22 cellular contexts compared by ENCODE assay signal in the genomic region with DNA sequence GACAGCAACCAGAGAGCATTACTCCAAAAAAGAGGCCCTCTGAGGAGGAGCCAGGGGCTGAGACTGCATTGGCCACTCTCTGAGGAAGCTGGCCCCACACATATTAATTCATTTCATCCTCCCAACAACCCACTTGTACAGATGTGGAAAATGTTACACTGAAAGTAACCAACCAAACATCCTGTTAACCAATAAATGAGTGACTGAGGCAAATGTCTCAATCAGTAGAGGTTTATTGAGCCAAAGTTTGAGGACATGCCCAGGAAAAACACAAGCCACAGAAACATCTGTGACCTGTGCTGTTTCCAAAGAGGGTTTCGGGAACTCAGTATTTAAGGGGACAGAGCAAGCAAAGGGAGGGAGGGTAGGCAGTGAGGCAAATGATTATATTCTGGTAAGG. TPM values are rescaled to one million over a fixed set of nuclear protein-coding genes. Genes with fewer than 3 reads are reported as not detected.
"Had no signal": no experiment of that assay in that cellular context is flagged by ENCODE, and none has a peak within 500 bp of the region (broad histone marks: within the 10 kb centered on the region; RNA-seq: fewer than 3 reads in every experiment).

No MANE protein-coding gene starts in this region.

- H3K4me3 Mint-ChIP-seq: activated CD4-positive, alpha-beta T cell treated with anti-CD3 and anti-CD28 coated beads, Interleukin-2, amount 10 ng/mL, durations not matched to agents 7 days and 5 days; activated CD8-positive, alpha-beta T cell treated with anti-CD3 and anti-CD28 coated beads, Interleukin-2, amount 10 ng/mL, durations not matched to agents 7 days and 5 days; immature natural killer cell; naive thymus-derived CD8-positive, alpha-beta T cell had no signal

- H3K27ac Mint-ChIP-seq: activated CD4-positive, alpha-beta T cell treated with anti-CD3 and anti-CD28 coated beads, Interleukin-2, amount 10 ng/mL, durations not matched to agents 7 days and 5 days; activated CD8-positive, alpha-beta T cell treated with anti-CD3 and anti-CD28 coated beads, Interleukin-2, amount 10 ng/mL, durations not matched to agents 7 days and 5 days; activated naive CD4-positive, alpha-beta T cell treated with anti-CD3 and anti-CD28 coated beads, Interleukin-2, amount 50 U/mL, for 72 hours; immature natural killer cell; naive thymus-derived CD8-positive, alpha-beta T cell; progenitor cell of endocrine pancreas had no signal

- H3K4me1 Mint-ChIP-seq: activated CD4-positive, alpha-beta T cell treated with anti-CD3 and anti-CD28 coated beads, Interleukin-2, amount 10 ng/mL, durations not matched to agents 7 days and 5 days; immature natural killer cell; naive thymus-derived CD8-positive, alpha-beta T cell had no signal

- H3K27me3 Mint-ChIP-seq: progenitor cell of endocrine pancreas had no signal

- DNase-seq: activated CD4-positive, alpha-beta T cell treated with anti-CD3 and anti-CD28 coated beads, Interleukin-2, amount 10 ng/mL, durations not matched to agents 7 days and 5 days; activated CD4-positive, CD25-positive, alpha-beta regulatory T cell treated with anti-CD3 and anti-CD28 coated beads, Interleukin-2, amount 50 U/mL, for 72 hours; activated CD8-positive, alpha-beta T cell treated with anti-CD3 and anti-CD28 coated beads, Interleukin-2, amount 10 ng/mL, durations not matched to agents 7 days and 5 days; activated gamma-delta T cell treated with Interleukin-2 at 50 U/mL for 16 hours; aorta; brain microvascular endothelial cell; central memory CD4-positive, alpha-beta T cell; dermis blood vessel endothelial cell; effector CD8-positive, alpha-beta T cell; erythroblast; foreskin melanocyte; immature natural killer cell; naive thymus-derived CD8-positive, alpha-beta T cell; retina; stimulated activated CD4-positive, alpha-beta T cell treated with anti-CD3 and anti-CD28 coated beads, Interleukin-4, amount 100 ng/mL, for 4 hours; stimulated activated naive CD8-positive, alpha-beta T cell treated with anti-CD3 and anti-CD28 coated beads, Interleukin-15, Interleukin-2, amounts not matched to agents 100 U/mL and 50 U/mL, for 24 hours had no signal

- H3K36me3 Mint-ChIP-seq: immature natural killer cell had no signal

- H3K27ac ChIP-seq: brain microvascular endothelial cell, VCaP had no signal

- H3K4me3 ChIP-seq: lung had no signal

- H3K36me3 ChIP-seq: brain microvascular endothelial cell had no signal

- H3K27me3 ChIP-seq: brain microvascular endothelial cell had no signal

- ATAC-seq: activated CD8-positive, alpha-beta T cell treated with anti-CD3 and anti-CD28 coated beads, Interleukin-2, amount 10 ng/mL, durations not matched to agents 7 days and 5 days; activated naive CD4-positive, alpha-beta T cell treated with anti-CD3 and anti-CD28 coated beads, Interleukin-2, amount 50 U/mL, for 72 hours; left lobe of liver; naive thymus-derived CD8-positive, alpha-beta T cell; stimulated activated naive CD8-positive, alpha-beta T cell treated with anti-CD3 and anti-CD28 coated beads, Interleukin-15, Interleukin-2, amounts not matched to agents 100 U/mL and 50 U/mL, for 24 hours had no signal

RNA-seq across cellular contexts. Expression of gene SKA1, which starts 53.0 kb away (rescaled TPM):
- total RNA-seq: mesenteric fat pad had no signal
- polyA plus RNA-seq: aorta had no signal
